ENCODE assay signal across 9 cellular contexts in the genomic region with DNA sequence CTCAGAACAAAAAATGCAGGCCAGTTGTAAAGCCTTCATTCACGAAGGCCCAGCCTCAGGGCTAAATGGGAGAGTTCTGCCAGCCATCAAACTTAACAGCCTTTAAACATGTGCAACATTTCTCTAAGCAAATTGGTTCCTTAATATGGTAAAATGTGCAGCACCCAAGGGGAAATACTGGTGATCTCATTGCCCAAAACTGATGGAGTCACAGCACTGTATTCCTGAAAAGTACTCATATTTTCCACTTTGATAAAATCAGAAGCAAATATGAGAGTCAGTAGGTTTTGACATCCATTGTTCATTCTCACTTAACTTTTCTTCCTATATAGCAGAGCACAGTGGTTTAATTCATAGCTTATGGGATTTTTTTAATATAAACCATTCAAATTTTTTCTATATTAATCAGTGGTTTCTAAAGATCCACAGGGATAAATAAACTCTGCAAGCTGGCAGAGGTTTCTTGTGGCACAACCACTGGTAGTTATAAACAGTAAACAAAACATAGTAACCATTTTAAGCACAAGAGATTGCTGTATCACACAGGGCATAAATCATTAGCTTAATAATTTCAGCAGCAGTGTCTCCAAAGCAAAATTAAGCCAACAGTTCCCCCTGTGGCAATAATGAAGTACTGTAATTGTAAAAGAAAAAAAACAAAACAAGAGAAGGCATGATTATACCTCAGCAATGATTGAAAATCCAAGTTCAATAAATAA.
A peak's percentile ranks its signal among the peaks of the same experiment; 100 is the strongest.
DNase-seq lines count a peak whose midpoint lies in the region; ATAC-seq lines count a peak whose summit lies in the region.
"Had no signal": no experiment of that assay in that cellular context is flagged by ENCODE, and none has a peak within 500 bp of the region (broad histone marks: within the 10 kb centered on the region; RNA-seq: fewer than 3 reads in every experiment).

No MANE protein-coding gene starts in this region.

- no peaks in the 10 kb centered on the region for H3K9me2 ChIP-seq in Karpas-422 (replicated peaks; ENCODE audit: insufficient read depth, low read length)

- H3K9me3 ChIP-seq in Karpas-422 (ENCODE audit: low read length) (no peaks in the 10 kb centered on the region), muscle layer of duodenum (ENCODE audit: control insufficient read depth in 1 of 2, low read length in 2 of 2) (no peaks in the 10 kb centered on the region)
- H3K9me3 ChIP-seq: neutrophil had no signal

- DNase-seq in ELF-1 (ENCODE audit: low read depth, low spot score) = peak; percentile 6
- peak; percentile 58 for DNase-seq in Karpas-422
- DNase-seq in NCI-H510A (lab: John Stamatoyannopoulos, UW) = no peak
- DNase-seq in NCI-H187 treated with DMSO at 0.1 percent for 48 hours (lab: John Stamatoyannopoulos, UW) = no peak

- H3K4me3 ChIP-seq in Karpas-422 (ENCODE audit: low read length) (no peak overlapping the region), muscle layer of duodenum (ENCODE audit: low read depth in 1 of 2, low read length in 2 of 2) (no peak overlapping the region)

- H3K27me3 ChIP-seq in Karpas-422 (ENCODE audit: low read length) = no peaks in the 10 kb centered on the region
- no peaks in the 10 kb centered on the region for H3K27me3 ChIP-seq in muscle layer of duodenum (ENCODE audit: low read depth, low read length)
- H3K27me3 ChIP-seq: neutrophil had no signal

- no peaks in the 10 kb centered on the region for H4K20me1 ChIP-seq in Karpas-422 (ENCODE audit: insufficient read depth, low read depth, low read length)

- no peak for ATAC-seq in GM18858 (IDR thresholded peaks at IDR 0.05; ENCODE audit: unreplicated experiment)
- no peak for ATAC-seq in GM21423 (IDR thresholded peaks at IDR 0.05; ENCODE audit: unreplicated experiment)

- H3K4me1 ChIP-seq in Karpas-422 (ENCODE audit: low read length) (no peaks in the 10 kb centered on the region), muscle layer of duodenum (ENCODE audit: control insufficient read depth in 1 of 2, insufficient read depth in 2 of 2, low read length in 2 of 2) (peaks cover 0 to 3% of the 10 kb centered on the region in 2 donors)

- H2AFZ ChIP-seq in Karpas-422 (ENCODE audit: low read length) = no peak overlapping the region

- no peak overlapping the region for H3K4me2 ChIP-seq in Karpas-422 (ENCODE audit: low read depth, low read length, poor library complexity, severe bottlenecking)

- H3K27ac ChIP-seq in Karpas-422 (ENCODE audit: low read length) (no peak overlapping the region), cingulate gyrus (ENCODE audit: low read depth, low read length) (peak overlapping the region; percentile 0), muscle layer of duodenum (ENCODE audit: low read length) (peak overlapping the region; percentile 26)
- H3K27ac ChIP-seq: neutrophil had no signal

- no peaks in the 10 kb centered on the region for H3K36me3 ChIP-seq in Karpas-422 (ENCODE audit: insufficient read depth, low read length)
- H3K36me3 ChIP-seq in muscle layer of duodenum (ENCODE audit: control insufficient read depth in 1 of 2, insufficient read depth in 2 of 2, low read length in 2 of 2) = no peaks in the 10 kb centered on the region
- H3K36me3 ChIP-seq: neutrophil had no signal

- H3K79me2 ChIP-seq in Karpas-422 (ENCODE audit: low read length) = no peaks in the 10 kb centered on the region

- no peak overlapping the region for H3K9ac ChIP-seq in Karpas-422 (ENCODE audit: low read length)

Comparison
In these comparisons a context has a peak if more than half of its experiments do, and no peak if none do; other contexts are left out.
1. DNase-seq: peak in ELF-1 (single experiment) and Karpas-422 (single experiment); none in NCI-H510A (single experiment) and NCI-H187 treated with DMSO at 0.1 percent for 48 hours (single experiment).